In genomic region chr2:13558368-13558767, GRCh38 we compare ENCODE assay signal across 10 cellular contexts.
DNase-seq lines count a peak whose midpoint lies in the region; ATAC-seq, FAIRE-seq and TF ChIP-seq lines count a peak whose summit lies in the region.
"Had no signal": no experiment of that assay in that cellular context is flagged by ENCODE, and none has a peak within 500 bp of the region (broad histone marks: within the 10 kb centered on the region; RNA-seq: fewer than 3 reads in every experiment).

No MANE protein-coding gene starts in this region.

- intact Hi-C loops in left ventricle myocardium superior (cut with micrococcal nuclease), result no loop called here

- H3K79me2 ChIP-seq in GM23338 (replicated peaks; ENCODE audit: insufficient read depth), result no peaks in the 10 kb centered on the region

- no peaks in the 10 kb centered on the region for H3K4me1 ChIP-seq in GM23338 (ENCODE audit: insufficient read depth)

- DNase-seq in ELR (ENCODE audit: low read depth) (peak; percentile 88), H4 (ENCODE audit: low spot score) (peak; percentile 96), HTR-8/SVneo (ENCODE audit: insufficient read length, low spot score) (peak; percentile 2), epithelial cell of prostate (ENCODE audit: low read depth, low spot score) (peak; percentile 90), superior temporal gyrus (ENCODE audit: extremely low spot score) (no peak), GM23338 (ENCODE audit: low spot score) (no peak), nephron progenitor cell (no peak), left ventricle myocardium superior (no peak)
- DNase-seq: activated CD4-positive, CD25-positive, alpha-beta regulatory T cell; NCI-H1436 had no signal

- H3K27ac ChIP-seq in epithelial cell of prostate (peak overlapping the region; percentile 53), GM23338 (ENCODE audit: low read depth) (no peak overlapping the region)

- H3K4me3 Mint-ChIP-seq in GM23338, result no peak overlapping the region
- no peak overlapping the region for H3K4me3 Mint-ChIP-seq in nephron progenitor cell

- no peak overlapping the region for H2AFZ ChIP-seq in GM23338

- H3K27me3 Mint-ChIP-seq in GM23338 (ENCODE audit: insufficient read depth, low read depth, poor library complexity) (no peaks in the 10 kb centered on the region), nephron progenitor cell (ENCODE audit: low read depth, poor library complexity) (no peaks in the 10 kb centered on the region)

- H3K36me3 ChIP-seq in GM23338 (ENCODE audit: insufficient read depth), result no peaks in the 10 kb centered on the region

- H3F3A ChIP-seq in GM23338 (replicated peaks; ENCODE audit: low read depth), result no peaks in the 10 kb centered on the region

- H3K4me2 ChIP-seq in GM23338, result no peak overlapping the region

- H3K9me3 Mint-ChIP-seq in GM23338 (no peaks in the 10 kb centered on the region; the same call in 2 of the 3 replicates), nephron progenitor cell (peaks cover 10% of the 10 kb centered on the region)

- no peak for TF ChIP-seq CTCF in GM23338 (conservative IDR thresholded peaks at IDR 0.05; ENCODE audit: low read depth in 2 of 2)
- no peak for TF ChIP-seq CTCF in nephron progenitor cell (IDR thresholded peaks at IDR 0.05)

- no peaks in the 10 kb centered on the region for H3K9me2 ChIP-seq in GM23338 (ENCODE audit: insufficient read depth)

- no peaks in the 10 kb centered on the region for H4K20me1 ChIP-seq in GM23338 (replicated peaks; ENCODE audit: insufficient read depth)

- no peak for FAIRE-seq in HTR-8/SVneo (lab: Jason Lieb, UNC)

- H3K27me3 ChIP-seq in GM23338 (ENCODE audit: insufficient read depth), result no peaks in the 10 kb centered on the region

- ATAC-seq in GM23338 (no peak), left ventricle myocardium superior (no peak)

- no peak overlapping the region for H3K4me3 ChIP-seq in GM23338

- no peaks in the 10 kb centered on the region for H3K36me3 Mint-ChIP-seq in GM23338 (ENCODE audit: low read depth)
- no peaks in the 10 kb centered on the region for H3K36me3 Mint-ChIP-seq in nephron progenitor cell (ENCODE audit: low read depth)

- no peaks in the 10 kb centered on the region for H3K4me1 Mint-ChIP-seq in GM23338
- H3K4me1 Mint-ChIP-seq in nephron progenitor cell, result no peaks in the 10 kb centered on the region

- H3K27ac Mint-ChIP-seq in GM23338 (no peak overlapping the region; the same call in 1 of the 2 replicates), nephron progenitor cell (no peak overlapping the region)

TF ChIP-seq in GM23338, 12 proteins besides CTCF, POLR2A, EP300 and RAD21:
- TF ChIP-seq ZNF114 (CRISPR knock-in tag; IDR thresholded peaks at IDR 0.05) (no peak), EZH2phosphoT487 (IDR thresholded peaks at IDR 0.05; ENCODE audit: unreplicated experiment) (no peak), ZNF462 (CRISPR knock-in tag; IDR thresholded peaks at IDR 0.05) (no peak), JUNB (IDR thresholded peaks at IDR 0.05; ENCODE audit: unreplicated experiment) (no peak), ZNF331 (CRISPR knock-in tag; IDR thresholded peaks at IDR 0.05; ENCODE audit: low read depth) (no peak), EZH2 (IDR thresholded peaks at IDR 0.05; ENCODE audit: low read depth, unreplicated experiment) (no peak), NANOG (IDR thresholded peaks at IDR 0.05; ENCODE audit: borderline replicate concordance) (no peak), POLR2AphosphoS5 (IDR thresholded peaks at IDR 0.05; ENCODE audit: low read depth) (no peak), REST (IDR thresholded peaks at IDR 0.05; ENCODE audit: unreplicated experiment) (no peak), ETS1 (IDR thresholded peaks at IDR 0.05) (no peak), STAT1 (IDR thresholded peaks at IDR 0.05; ENCODE audit: unreplicated experiment) (no peak)
TF ChIP-seq in GM23338: peak in this region for 0.

Comparison
In these comparisons a context has a peak if more than half of its experiments do, and no peak if none do; other contexts are left out.
1. DNase-seq: peak in ELR (single experiment), H4 (single experiment), HTR-8/SVneo (single experiment) and epithelial cell of prostate (single experiment); none in superior temporal gyrus (single experiment), GM23338 (single experiment), nephron progenitor cell (single experiment) and left ventricle myocardium superior (single experiment).